1 cellular context compared by ENCODE assay signal in the genomic region with DNA sequence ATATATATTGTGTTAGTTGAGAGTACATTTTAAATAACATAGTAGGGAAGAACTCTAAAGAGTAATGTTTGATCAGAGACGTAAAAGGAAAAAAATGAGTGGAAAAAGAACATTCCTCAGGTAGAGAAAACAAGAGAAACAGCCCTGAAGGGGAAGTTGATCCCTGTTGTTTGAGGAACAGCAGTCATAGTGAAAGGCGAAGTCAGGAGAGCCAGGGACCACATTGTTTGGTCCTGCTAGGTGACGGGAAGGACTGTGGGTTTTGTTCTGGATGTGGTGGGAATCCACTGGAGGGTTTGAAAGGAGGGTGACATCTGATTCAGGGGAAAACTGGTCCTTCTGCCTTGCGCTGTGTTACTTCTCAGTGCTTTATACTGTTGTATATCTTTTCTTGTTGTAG.
TF ChIP-seq lines count a peak whose summit lies in the region.

No MANE protein-coding gene starts in this region.

TF ChIP-seq in K562, 482 proteins besides CTCF, POLR2A, EP300 and RAD21 (continued from another document):
- TF ChIP-seq POLR2H (tag; IDR thresholded peaks at IDR 0.05; ENCODE audit: low read depth), result no peak
- TF ChIP-seq GABPA (tag; conservative IDR thresholded peaks at IDR 0.05; ENCODE audit: low read depth), result no peak
- no peak for TF ChIP-seq SUPT5H (IDR thresholded peaks at IDR 0.05)
- no peak for TF ChIP-seq TBP (optimal IDR thresholded peaks at IDR 0.05; ENCODE audit: low read depth, low read length)
- no peak for TF ChIP-seq MAZ (CRISPR knock-in tag; conservative IDR thresholded peaks at IDR 0.05 in 1 of 2, IDR thresholded peaks at IDR 0.05 in 1 of 2)
- TF ChIP-seq KLF16 (IDR thresholded peaks at IDR 0.05), result no peak
- no peak for TF ChIP-seq CEBPG (CRISPR knock-in tag; IDR thresholded peaks at IDR 0.05)
- TF ChIP-seq CEBPG (tag; conservative IDR thresholded peaks at IDR 0.05 in 1 of 2, IDR thresholded peaks at IDR 0.05 in 1 of 2), result no peak
